15 cellular contexts compared by ENCODE assay signal in the genomic region with DNA sequence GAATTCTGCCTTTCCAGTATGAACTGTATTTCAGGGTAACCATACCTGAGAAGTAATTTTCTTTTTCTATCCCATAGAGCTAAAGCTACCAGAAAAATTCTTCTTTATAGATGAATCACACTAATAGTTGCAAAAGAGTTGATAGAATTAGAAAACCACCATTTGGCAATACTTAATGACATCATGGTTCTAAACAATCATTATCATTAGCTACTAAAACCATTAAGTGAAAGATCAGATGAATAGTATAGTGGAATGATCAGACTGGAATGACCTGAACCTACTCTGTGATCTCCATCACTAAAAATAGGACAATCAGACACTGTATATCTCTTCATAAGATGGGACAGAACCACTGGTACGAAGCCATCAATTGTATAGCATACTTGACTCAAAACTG. TPM values are rescaled to one million over a fixed set of nuclear protein-coding genes. Genes with fewer than 3 reads are reported as not detected.
DNase-seq lines count a peak whose midpoint lies in the region; ATAC-seq and TF ChIP-seq lines count a peak whose summit lies in the region.
"Had no signal": no experiment of that assay in that cellular context is flagged by ENCODE, and none has a peak within 500 bp of the region (broad histone marks: within the 10 kb centered on the region; RNA-seq: fewer than 3 reads in every experiment).

No MANE protein-coding gene starts in this region.

- no peaks in the 10 kb centered on the region for H3K27me3 ChIP-seq in CD4-positive, alpha-beta T cell (ENCODE audit: control insufficient read depth, insufficient read depth, low read length)
- H3K27me3 ChIP-seq in naive thymus-derived CD4-positive, alpha-beta T cell (ENCODE audit: control insufficient read depth in 2 of 2, insufficient read depth in 2 of 2, low read length in 2 of 2): no peaks in the 10 kb centered on the region

- peaks cover 72% of the 10 kb centered on the region for H3K36me3 Mint-ChIP-seq in activated CD8-positive, alpha-beta memory T cell treated with anti-CD3 and anti-CD28 coated beads, Interleukin-2, amount 10 ng/mL, durations not matched to agents 7 days and 5 days
- peaks cover 95% of the 10 kb centered on the region for H3K36me3 Mint-ChIP-seq in CD4-positive, alpha-beta T cell (ENCODE audit: low read depth)
- peaks cover 67% of the 10 kb centered on the region for H3K36me3 Mint-ChIP-seq in activated CD8-positive, alpha-beta T cell treated with anti-CD3 and anti-CD28 coated beads for 36 hours (ENCODE audit: low read depth)
- peaks cover 3 to 53% (median 35%) of the 10 kb centered on the region in 5 donors for H3K36me3 Mint-ChIP-seq in naive thymus-derived CD4-positive, alpha-beta T cell

- no peak overlapping the region for H3K4me3 ChIP-seq in naive thymus-derived CD4-positive, alpha-beta T cell (ENCODE audit: low read length)
- H3K4me3 ChIP-seq: A549 had no signal

- H3K27me3 Mint-ChIP-seq in activated CD8-positive, alpha-beta memory T cell treated with anti-CD3 and anti-CD28 coated beads, Interleukin-2, amount 10 ng/mL, durations not matched to agents 7 days and 5 days: no peaks in the 10 kb centered on the region
- H3K27me3 Mint-ChIP-seq in CD4-positive, alpha-beta T cell: no peaks in the 10 kb centered on the region
- H3K27me3 Mint-ChIP-seq in activated CD8-positive, alpha-beta T cell treated with anti-CD3 and anti-CD28 coated beads for 36 hours: no peaks in the 10 kb centered on the region
- no peaks in the 10 kb centered on the region for H3K27me3 Mint-ChIP-seq in naive thymus-derived CD4-positive, alpha-beta T cell

- no peak for DNase-seq in activated CD8-positive, alpha-beta memory T cell treated with anti-CD3 and anti-CD28 coated beads, Interleukin-2, amount 10 ng/mL, durations not matched to agents 7 days and 5 days
- no peak for DNase-seq in activated CD8-positive, alpha-beta memory T cell treated with anti-CD3 and anti-CD28 coated beads, Interleukin-2, amount 50 U/mL, for 4 hours
- DNase-seq in CD4-positive, alpha-beta T cell: no peak
- no peak for DNase-seq in activated CD8-positive, alpha-beta T cell treated with anti-CD3 and anti-CD28 coated beads for 36 hours
- no peak for DNase-seq in naive thymus-derived CD4-positive, alpha-beta T cell
- no peak for DNase-seq in UCSD-AML1 (lab: John Stamatoyannopoulos, UW; ENCODE audit: unreplicated experiment)
- DNase-seq: GF-D8, KBM-7, NCI-H1048, NCI-H2107, NCI-H226, NCI-H526 treated with DMSO at 0.1 percent for 48 hours had no signal

- intact Hi-C loops in CD4-positive, alpha-beta T cell (cut with DNase I, micrococcal nuclease): no loop called here
- intact Hi-C loops in activated CD8-positive, alpha-beta T cell treated with anti-CD3 and anti-CD28 coated beads for 36 hours (cut with micrococcal nuclease): no loop called here
- intact Hi-C loops in naive thymus-derived CD4-positive, alpha-beta T cell (cut with micrococcal nuclease): no loop called here

- H3K9me3 Mint-ChIP-seq in activated CD8-positive, alpha-beta memory T cell treated with anti-CD3 and anti-CD28 coated beads, Interleukin-2, amount 10 ng/mL, durations not matched to agents 7 days and 5 days (ENCODE audit: low read depth): no peaks in the 10 kb centered on the region
- H3K9me3 Mint-ChIP-seq in CD4-positive, alpha-beta T cell: no peaks in the 10 kb centered on the region
- H3K9me3 Mint-ChIP-seq in activated CD8-positive, alpha-beta T cell treated with anti-CD3 and anti-CD28 coated beads for 36 hours: no peaks in the 10 kb centered on the region
- H3K9me3 Mint-ChIP-seq in naive thymus-derived CD4-positive, alpha-beta T cell: no peaks in the 10 kb centered on the region

- peaks cover 44 to 92% (median 63%) of the 10 kb centered on the region in 3 experiments for H3K36me3 ChIP-seq in naive thymus-derived CD4-positive, alpha-beta T cell (ENCODE audit: control insufficient read depth in 2 of 3, insufficient read depth in 3 of 3, low read length in 3 of 3)

- peak overlapping the region; percentile 54 for H3K27ac Mint-ChIP-seq in activated CD8-positive, alpha-beta memory T cell treated with anti-CD3 and anti-CD28 coated beads, Interleukin-2, amount 10 ng/mL, durations not matched to agents 7 days and 5 days
- H3K27ac Mint-ChIP-seq in CD4-positive, alpha-beta T cell: peak overlapping the region; percentile 75
- H3K27ac Mint-ChIP-seq in activated CD8-positive, alpha-beta T cell treated with anti-CD3 and anti-CD28 coated beads for 36 hours: peak overlapping the region; percentile 80
- H3K27ac Mint-ChIP-seq in naive thymus-derived CD4-positive, alpha-beta T cell: peak overlapping the region in 6 of 9 donors; percentile 26 to 77 (median 64)

- POLR2A ChIA-PET in CD4-positive, alpha-beta T cell (lab: Charles Lee): no interaction called here
- POLR2A ChIA-PET in activated CD8-positive, alpha-beta T cell treated with anti-CD3 and anti-CD28 coated beads for 36 hours (lab: Charles Lee): no interaction called here
- POLR2A ChIA-PET in naive thymus-derived CD4-positive, alpha-beta T cell (lab: Charles Lee): interaction anchor here (1.4 kb wide), 1 partner anchor 10 kb away, joined by 4 read pairs; no protein-coding TSS in a partner anchor

- no peak overlapping the region for H3K4me3 Mint-ChIP-seq in activated CD8-positive, alpha-beta memory T cell treated with anti-CD3 and anti-CD28 coated beads, Interleukin-2, amount 10 ng/mL, durations not matched to agents 7 days and 5 days
- H3K4me3 Mint-ChIP-seq in CD4-positive, alpha-beta T cell: no peak overlapping the region
- no peak overlapping the region for H3K4me3 Mint-ChIP-seq in activated CD8-positive, alpha-beta T cell treated with anti-CD3 and anti-CD28 coated beads for 36 hours
- H3K4me3 Mint-ChIP-seq in naive thymus-derived CD4-positive, alpha-beta T cell: no peak overlapping the region

- no peak for TF ChIP-seq CTCF in CD4-positive, alpha-beta T cell (IDR thresholded peaks at IDR 0.05)
- TF ChIP-seq CTCF in activated CD8-positive, alpha-beta T cell treated with anti-CD3 and anti-CD28 coated beads for 36 hours (IDR thresholded peaks at IDR 0.05): no peak

- no peaks in the 10 kb centered on the region for H3K9me3 ChIP-seq in CD4-positive, alpha-beta T cell (ENCODE audit: control insufficient read depth, low read length)
- H3K9me3 ChIP-seq in naive thymus-derived CD4-positive, alpha-beta T cell (ENCODE audit: control insufficient read depth in 2 of 3, low read length in 3 of 3): no peaks in the 10 kb centered on the region
- H3K9me3 ChIP-seq: A549 had no signal

- H3K27ac ChIP-seq in CD4-positive, alpha-beta T cell (ENCODE audit: low read depth, low read length): no peak overlapping the region
- no peak overlapping the region for H3K27ac ChIP-seq in naive thymus-derived CD4-positive, alpha-beta T cell (ENCODE audit: low read depth, low read length)
- H3K27ac ChIP-seq: A549 had no signal

- CTCF ChIA-PET in activated CD8-positive, alpha-beta memory T cell treated with anti-CD3 and anti-CD28 coated beads, Interleukin-2, amount 10 ng/mL, durations not matched to agents 7 days and 5 days (lab: Charles Lee): interaction anchor here (1.0 kb wide), 2 partner anchors 20 to 169 kb away, joined by 3 to 8 read pairs; no protein-coding TSS in a partner anchor
- CTCF ChIA-PET in CD4-positive, alpha-beta T cell (lab: Charles Lee): interaction anchor here (1.0 kb wide), 1 partner anchor 10 kb away, joined by 4 read pairs; no protein-coding TSS in a partner anchor
- CTCF ChIA-PET in activated CD8-positive, alpha-beta T cell treated with anti-CD3 and anti-CD28 coated beads for 36 hours (lab: Charles Lee): interaction anchor here (0.9 to 1.0 kb wide), 2 partner anchors 19 to 169 kb away, joined by 3 to 6 read pairs; no protein-coding TSS in a partner anchor
- CTCF ChIA-PET in naive thymus-derived CD4-positive, alpha-beta T cell (lab: Charles Lee): no interaction called here

- no peaks in the 10 kb centered on the region for H3K4me1 ChIP-seq in naive thymus-derived CD4-positive, alpha-beta T cell (ENCODE audit: control insufficient read depth in 2 of 2, insufficient read depth in 2 of 2, low read length in 2 of 2)
- H3K4me1 ChIP-seq: A549 had no signal

- peaks cover 47% of the 10 kb centered on the region for H3K4me1 Mint-ChIP-seq in activated CD8-positive, alpha-beta memory T cell treated with anti-CD3 and anti-CD28 coated beads, Interleukin-2, amount 10 ng/mL, durations not matched to agents 7 days and 5 days
- H3K4me1 Mint-ChIP-seq in CD4-positive, alpha-beta T cell (ENCODE audit: low read depth): peaks cover 36% of the 10 kb centered on the region
- H3K4me1 Mint-ChIP-seq in activated CD8-positive, alpha-beta T cell treated with anti-CD3 and anti-CD28 coated beads for 36 hours (ENCODE audit: low read depth): peaks cover 31% of the 10 kb centered on the region
- peaks cover 8 to 47% (median 29%) of the 10 kb centered on the region in 7 donors for H3K4me1 Mint-ChIP-seq in naive thymus-derived CD4-positive, alpha-beta T cell

- no peak for ATAC-seq in activated CD8-positive, alpha-beta memory T cell treated with anti-CD3 and anti-CD28 coated beads, Interleukin-2, amount 10 ng/mL, durations not matched to agents 7 days and 5 days
- ATAC-seq in CD4-positive, alpha-beta T cell (ENCODE audit: poor library complexity): no peak
- no peak for ATAC-seq in activated CD8-positive, alpha-beta T cell treated with anti-CD3 and anti-CD28 coated beads for 36 hours
- no peak for ATAC-seq in naive thymus-derived CD4-positive, alpha-beta T cell
- ATAC-seq in GM21576 (IDR thresholded peaks at IDR 0.05; ENCODE audit: unreplicated experiment): no peak
- ATAC-seq: A549 had no signal

RNA-seq across cellular contexts. Expression of gene ZC3HAV1L, which starts 19.8 kb away (rescaled TPM):
- total RNA-seq in activated CD8-positive, alpha-beta memory T cell treated with anti-CD3 and anti-CD28 coated beads, Interleukin-2, amount 10 ng/mL, durations not matched to agents 7 days and 5 days: 10 to 100 TPM; 15.7 to 17.9 TPM
- under 1 TPM; 0.44 to 0.50 TPM for total RNA-seq in CD4-positive, alpha-beta T cell
- 10 to 100 TPM; 19.9 TPM for total RNA-seq in activated CD8-positive, alpha-beta T cell treated with anti-CD3 and anti-CD28 coated beads for 36 hours
- 10 to 100 TPM in 1 of 5 experiments, 1 to 10 TPM in 1, under 1 TPM in 3; 0.35 to 26.7 (median 0.78) TPM for total RNA-seq in naive thymus-derived CD4-positive, alpha-beta T cell
- polyA plus RNA-seq in naive thymus-derived CD4-positive, alpha-beta T cell: under 1 TPM in 1 of 2 donors, not detected in 1; 0.13 TPM
- total RNA-seq: OCI-LY7 had no signal

RNA-seq across cellular contexts. Expression of gene ZC3HAV1, which starts 53.8 kb away (rescaled TPM):
- 100 to 1,000 TPM; 125 to 139 TPM for total RNA-seq in activated CD8-positive, alpha-beta memory T cell treated with anti-CD3 and anti-CD28 coated beads, Interleukin-2, amount 10 ng/mL, durations not matched to agents 7 days and 5 days
- 100 to 1,000 TPM; 169 to 178 TPM for total RNA-seq in CD4-positive, alpha-beta T cell
- 100 to 1,000 TPM; 125 to 128 TPM for total RNA-seq in activated CD8-positive, alpha-beta T cell treated with anti-CD3 and anti-CD28 coated beads for 36 hours
- 100 to 1,000 TPM; 129 to 181 (median 152) TPM for total RNA-seq in naive thymus-derived CD4-positive, alpha-beta T cell
- polyA plus RNA-seq in naive thymus-derived CD4-positive, alpha-beta T cell: 100 to 1,000 TPM; 165 to 249 TPM
